23 cellular contexts compared by ENCODE assay signal in genomic region chr13:108096301-108096700, GRCh38.
"Had no signal": no experiment of that assay in that cellular context is flagged by ENCODE, and none has a peak within 500 bp of the region (broad histone marks: within the 10 kb centered on the region; RNA-seq: fewer than 3 reads in every experiment).

No MANE protein-coding gene starts in this region.

- ATAC-seq: left lobe of liver; lower lobe of right lung; natural killer cell; right cardiac atrium; stimulated activated memory B cell treated with anti-CD40 and anti-IgM and Interleukin-4, amounts not matched to agents 10 μg/mL and 1 μg/mL and 100 μg/mL, for 72 hours; stimulated activated naive CD8-positive, alpha-beta T cell treated with anti-CD3 and anti-CD28 coated beads, Interleukin-15, amount 100 ng/mL, for 72 hours had no signal

- H3K4me1 ChIP-seq: lower lobe of right lung, prostate gland, sigmoid colon, spleen, tibial nerve, uterus had no signal

- H3K4me3 ChIP-seq: lower lobe of right lung, ovary, prostate gland, sigmoid colon, spleen, tibial nerve, uterus had no signal

- DNase-seq: islet precursor cell; lower lobe of right lung; mammary epithelial cell; mesendoderm; naive B cell; natural killer cell; nephron progenitor cell; ovary; posterior cingulate gyrus; retina; right cardiac atrium; sigmoid colon; small intestine; spleen; stimulated activated CD4-positive, alpha-beta T cell treated with anti-CD3 and anti-CD28 coated beads, Interleukin-4, amount 100 ng/mL, for 24 hours; stimulated activated naive CD4-positive, alpha-beta T cell treated with Interleukin-2 at 50 U/mL for 16 hours; stimulated activated naive CD8-positive, alpha-beta T cell treated with anti-CD3 and anti-CD28 coated beads, Interleukin-15, amount 100 ng/mL, for 72 hours; substantia nigra; uterus had no signal

- H3K27me3 ChIP-seq: ovary, sigmoid colon, spleen, tibial nerve, uterus had no signal

- H3K36me3 ChIP-seq: lower lobe of right lung, ovary, prostate gland, sigmoid colon, spleen, tibial nerve, uterus had no signal

- H3K9me3 ChIP-seq: lower lobe of right lung, ovary, prostate gland, sigmoid colon, spleen, tibial nerve, uterus had no signal

- H3K27ac ChIP-seq: lower lobe of right lung, ovary, prostate gland, sigmoid colon, spleen, tibial nerve, uterus had no signal

- FAIRE-seq: small intestine had no signal
